In genomic region chr12:102755271-102755670, GRCh38 we compare ENCODE assay signal across 30 cellular contexts.
"Had no signal": no experiment of that assay in that cellular context is flagged by ENCODE, and none has a peak within 500 bp of the region (broad histone marks: within the 10 kb centered on the region; RNA-seq: fewer than 3 reads in every experiment).

No MANE protein-coding gene starts in this region.

- H3K27me3 ChIP-seq: brain microvascular endothelial cell, esophagus muscularis mucosa had no signal

- H3K27me3 Mint-ChIP-seq: activated CD8-positive, alpha-beta T cell treated with anti-CD3 and anti-CD28 coated beads for 36 hours; T-helper 17 cell had no signal

- DNase-seq: activated B cell treated with CpG ODN at 0.5 μM for 24 hours; activated CD4-positive, alpha-beta T cell treated with anti-CD3 and anti-CD28 coated beads for 48 hours; activated CD4-positive, alpha-beta T cell treated with anti-CD3 and anti-CD28 coated beads, Interleukin-2, amount 50 U/mL, for 1 hour; activated CD4-positive, alpha-beta T cell treated with anti-CD3 and anti-CD28 coated beads, Interleukin-2, amount 50 U/mL, for 48 hours; activated CD8-positive, alpha-beta memory T cell treated with anti-CD3 and anti-CD28 coated beads for 24 hours; activated CD8-positive, alpha-beta T cell treated with anti-CD3 and anti-CD28 coated beads for 36 hours; activated effector memory CD4-positive, alpha-beta T cell treated with Interleukin-2 at 50 U/mL for 16 hours; activated gamma-delta T cell treated with Interleukin-2 at 50 U/mL for 16 hours; activated naive CD4-positive, alpha-beta T cell treated with anti-CD3 and anti-CD28 coated beads for 36 hours; activated naive CD8-positive, alpha-beta T cell treated with anti-CD3 and anti-CD28 coated beads for 36 hours; activated naive CD8-positive, alpha-beta T cell treated with anti-CD3 and anti-CD28 coated beads, Interleukin-2, amount 50 U/mL, for 24 hours; activated T-cell treated with anti-CD3 and anti-CD28 coated beads, Interleukin-2, amount 50 U/mL, for 4 hours; brain microvascular endothelial cell; caudate nucleus; cortex of kidney; dermis blood vessel endothelial cell; effector CD4-positive, alpha-beta T cell; effector memory CD8-positive, alpha-beta T cell; erythroblast; foreskin fibroblast; head of caudate nucleus; T-helper 1 cell; T-helper 17 cell; T1000; WERI-Rb-1 had no signal

- H3K27ac ChIP-seq: brain microvascular endothelial cell, WERI-Rb-1 had no signal

- H3K4me3 ChIP-seq: esophagus muscularis mucosa had no signal

- H3K4me1 Mint-ChIP-seq: activated B cell treated with CpG ODN at 0.5 μM for 24 hours; activated naive CD4-positive, alpha-beta T cell treated with anti-CD3 and anti-CD28 coated beads, Interleukin-2, amount 50 U/mL, for 24 hours; activated naive CD8-positive, alpha-beta T cell treated with anti-CD3 and anti-CD28 coated beads for 36 hours; activated naive CD8-positive, alpha-beta T cell treated with anti-CD3 and anti-CD28 coated beads, Interleukin-2, amount 50 U/mL, for 24 hours; activated T-helper 17 cell treated with anti-CD3 and anti-CD28 coated beads, Interleukin-2, amount 50 U/mL, for 72 hours; T-helper 17 cell had no signal

- H3K36me3 Mint-ChIP-seq: activated naive CD4-positive, alpha-beta T cell treated with anti-CD3 and anti-CD28 coated beads, Interleukin-2, amount 50 U/mL, for 24 hours; activated naive CD8-positive, alpha-beta T cell treated with anti-CD3 and anti-CD28 coated beads for 36 hours had no signal

- H3K36me3 ChIP-seq: brain microvascular endothelial cell, esophagus muscularis mucosa, WERI-Rb-1 had no signal

- H3K27ac Mint-ChIP-seq: activated B cell treated with CpG ODN at 0.5 μM for 24 hours; activated CD8-positive, alpha-beta T cell treated with anti-CD3 and anti-CD28 coated beads for 36 hours; activated naive CD4-positive, alpha-beta T cell treated with anti-CD3 and anti-CD28 coated beads for 36 hours; activated naive CD4-positive, alpha-beta T cell treated with anti-CD3 and anti-CD28 coated beads, Interleukin-2, amount 50 U/mL, for 24 hours; activated naive CD8-positive, alpha-beta T cell treated with anti-CD3 and anti-CD28 coated beads for 36 hours; activated naive CD8-positive, alpha-beta T cell treated with anti-CD3 and anti-CD28 coated beads, Interleukin-2, amount 50 U/mL, for 24 hours; activated T-helper 17 cell treated with anti-CD3 and anti-CD28 coated beads, Interleukin-2, amount 50 U/mL, for 72 hours; effector memory CD8-positive, alpha-beta T cell; T-helper 17 cell; T-helper 2 cell treated with Interferon-gamma antibody and Interleukin-4, amounts not matched to agents 5 μg/mL and 100 μg/mL, for 36 hours had no signal

- H3K4me3 Mint-ChIP-seq: activated B cell treated with CpG ODN at 0.5 μM for 24 hours; activated CD8-positive, alpha-beta T cell treated with anti-CD3 and anti-CD28 coated beads for 36 hours; activated naive CD4-positive, alpha-beta T cell treated with anti-CD3 and anti-CD28 coated beads for 36 hours; activated naive CD4-positive, alpha-beta T cell treated with anti-CD3 and anti-CD28 coated beads, Interleukin-2, amount 50 U/mL, for 24 hours; activated naive CD8-positive, alpha-beta T cell treated with anti-CD3 and anti-CD28 coated beads for 36 hours; activated naive CD8-positive, alpha-beta T cell treated with anti-CD3 and anti-CD28 coated beads, Interleukin-2, amount 50 U/mL, for 24 hours; activated T-cell treated with anti-CD3 and anti-CD28 coated beads, Interleukin-2, amount 50 U/mL, for 4 hours; activated T-helper 17 cell treated with anti-CD3 and anti-CD28 coated beads, Interleukin-2, amount 50 U/mL, for 72 hours; effector memory CD8-positive, alpha-beta T cell; T-helper 17 cell; T-helper 2 cell treated with Interferon-gamma antibody and Interleukin-4, amounts not matched to agents 5 μg/mL and 100 μg/mL, for 36 hours had no signal

- H3K9me3 ChIP-seq: esophagus muscularis mucosa had no signal

- H3K9me3 Mint-ChIP-seq: activated B cell treated with CpG ODN at 0.5 μM for 24 hours; activated CD8-positive, alpha-beta T cell treated with anti-CD3 and anti-CD28 coated beads for 36 hours; activated naive CD4-positive, alpha-beta T cell treated with anti-CD3 and anti-CD28 coated beads for 36 hours; activated naive CD4-positive, alpha-beta T cell treated with anti-CD3 and anti-CD28 coated beads, Interleukin-2, amount 50 U/mL, for 24 hours; activated naive CD8-positive, alpha-beta T cell treated with anti-CD3 and anti-CD28 coated beads for 36 hours; activated naive CD8-positive, alpha-beta T cell treated with anti-CD3 and anti-CD28 coated beads, Interleukin-2, amount 50 U/mL, for 24 hours; activated T-cell treated with anti-CD3 and anti-CD28 coated beads, Interleukin-2, amount 50 U/mL, for 4 hours; activated T-helper 17 cell treated with anti-CD3 and anti-CD28 coated beads, Interleukin-2, amount 50 U/mL, for 72 hours; effector memory CD8-positive, alpha-beta T cell; T-helper 2 cell treated with Interferon-gamma antibody and Interleukin-4, amounts not matched to agents 5 μg/mL and 100 μg/mL, for 36 hours had no signal

- ATAC-seq: activated CD4-positive, CD25-positive, alpha-beta regulatory T cell treated with anti-CD3 and anti-CD28 coated beads, Interleukin-2, amount 50 U/mL, for 24 hours; activated CD8-positive, alpha-beta T cell treated with anti-CD3 and anti-CD28 coated beads for 36 hours; activated naive CD8-positive, alpha-beta T cell treated with anti-CD3 and anti-CD28 coated beads, Interleukin-2, amount 50 U/mL, for 24 hours; activated T-cell treated with anti-CD3 and anti-CD28 coated beads, Interleukin-2, amount 50 U/mL, for 4 hours; activated T-helper 17 cell treated with anti-CD3 and anti-CD28 coated beads, Interleukin-2, amount 50 U/mL, for 72 hours; effector memory CD8-positive, alpha-beta T cell; T-helper 17 cell had no signal
